ENCODE assay signal across 12 cellular contexts in genomic region chr9:120933310-120934044, GRCh38. TPM values are rescaled to one million over a fixed set of nuclear protein-coding genes. Genes with fewer than 3 reads are reported as not detected.
DNase-seq lines count a peak whose midpoint lies in the region; ATAC-seq, FAIRE-seq and TF ChIP-seq lines count a peak whose summit lies in the region.
"Had no signal": no experiment of that assay in that cellular context is flagged by ENCODE, and none has a peak within 500 bp of the region (broad histone marks: within the 10 kb centered on the region; RNA-seq: fewer than 3 reads in every experiment).

No MANE protein-coding gene starts in this region.

- SMC1A ChIA-PET in GM12878 (lab: Charles Lee; ENCODE audit: uncharacterized antibody, unreplicated experiment), result interaction anchor here (1.0 to 26.1 kb wide), 10 partner anchors 10 to 177 kb away, joined by 3 to 522 read pairs (median 12); partner anchors contain the start of gene TRAF1

- H3K9ac ChIP-seq in GM12878 (ENCODE audit: control insufficient read depth, insufficient read depth, low read length) (peak overlapping the region; percentile 31; the same call in 1 of the 2 replicates), HepG2 (ENCODE audit: insufficient read depth, low read depth, low read length) (no peak overlapping the region)

- H3K4me1 Mint-ChIP-seq in CD8-positive, alpha-beta memory T cell, result peaks cover 75 to 81% (median 75%) of the 10 kb centered on the region in 3 donors

- 47% methylated on average over 8 of the region's 8 CpGs for WGBS in GM12878 (ENCODE audit: insufficient coverage, insufficient replicate concordance, low lambda C conversion rate, missing lambda C conversion rate)
- 89 to 90% methylated on average over 8 of the region's 8 CpGs for WGBS in sigmoid colon, 2 donors
- WGBS in HepG2 (ENCODE audit: low lambda C conversion rate), result 78% methylated on average over 8 of the region's 8 CpGs

- TF ChIP-seq POLR2A in GM12878 (IDR thresholded peaks at IDR 0.05; ENCODE audit: low read depth, low read length) (no peak), sigmoid colon (IDR thresholded peaks at IDR 0.05) (no peak), HepG2 (IDR thresholded peaks at IDR 0.05; ENCODE audit: insufficient read depth in 1 of 2, low read depth in 2 of 2, low read length in 2 of 2) (no peak)

- H3K27ac Mint-ChIP-seq in CD8-positive, alpha-beta memory T cell, result peak overlapping the region; percentile 72 to 100 (median 98)

- H3K27ac ChIP-seq in CD8-positive, alpha-beta memory T cell (ENCODE audit: low read depth, low read length), result no peak overlapping the region
- H3K27ac ChIP-seq in HL-60 (replicated peaks) (peak overlapping the region; percentile 60; the same call in 1 of the 2 replicates), GM12878 (ENCODE audit: control insufficient read depth, insufficient read depth) (peak overlapping the region; percentile 96), sigmoid colon (peak overlapping the region; percentile 85 to 91 (median 88)), HepG2 (ENCODE audit: extremely low read length, insufficient read depth, low read length) (no peak overlapping the region)

- BruUV-seq in GM12878 (replicated peaks; lab: Mats Ljungman, UMichigan), result TSS peak; percentile 71
- BruUV-seq in HepG2 (replicated peaks; lab: Mats Ljungman, UMichigan), result no TSS peak

- TF ChIP-seq EP300 in GM12878 (IDR thresholded peaks at IDR 0.05; ENCODE audit: borderline replicate concordance in 1 of 2, control insufficient read depth in 1 of 2, low read depth in 2 of 2, low read length in 2 of 2), result peak; percentile 52 to 59; a peak in 2 of 4 replicates
- no peak for TF ChIP-seq EP300 in sigmoid colon (IDR thresholded peaks at IDR 0.05)
- TF ChIP-seq EP300 in HepG2 (IDR thresholded peaks at IDR 0.05; ENCODE audit: low read depth in 2 of 2, low read length in 2 of 2), result no peak
- no peak for TF ChIP-seq EP300 in HepG2 (CRISPR knock-in tag; IDR thresholded peaks at IDR 0.05; ENCODE audit: borderline replicate concordance)

- no peaks in the 10 kb centered on the region for H3K27me3 ChIP-seq in CD8-positive, alpha-beta memory T cell (ENCODE audit: insufficient read depth, low read length, poor library complexity, severe bottlenecking)
- H3K27me3 ChIP-seq in HL-60 (ENCODE audit: insufficient read depth, poor library complexity, severe bottlenecking) (no peaks in the 10 kb centered on the region), GM12878 (replicated peaks in 1 of 2; ENCODE audit: control insufficient read depth in 2 of 2, insufficient read depth in 2 of 2, low read length in 1 of 2) (no peaks in the 10 kb centered on the region), sigmoid colon (no peaks in the 10 kb centered on the region), HepG2 (ENCODE audit: control insufficient read depth in 1 of 2, insufficient read depth in 2 of 2, low read length in 2 of 2) (no peaks in the 10 kb centered on the region)

- POLR2A ChIA-PET in CD8-positive, alpha-beta memory T cell (lab: Charles Lee), result interaction anchor here (0.9 to 6.7 kb wide), 4 partner anchors 9 to 55 kb away, joined by 3 to 116 read pairs (median 4); no protein-coding TSS in a partner anchor
- POLR2A ChIA-PET in GM12878 (lab: Charles Lee), result interaction anchor here (0.9 to 18.1 kb wide), 10 partner anchors 11 to 142 kb away, joined by 3 to 383 read pairs (median 4); no protein-coding TSS in a partner anchor
- POLR2A ChIA-PET in HepG2 (lab: Yijun Ruan, JAX), result interaction anchor here (1.0 kb wide), 1 partner anchor 141 kb away, joined by 3 read pairs; the partner anchor contains the start of gene FBXW2

- no peaks in the 10 kb centered on the region for H3K36me3 ChIP-seq in CD8-positive, alpha-beta memory T cell (ENCODE audit: insufficient read depth, low read length)
- H3K36me3 ChIP-seq in GM12878 (ENCODE audit: control insufficient read depth in 2 of 2, insufficient read depth in 2 of 2, low read length in 1 of 2) (no peaks in the 10 kb centered on the region), sigmoid colon (no peaks in the 10 kb centered on the region), HepG2 (replicated peaks in 1 of 2; ENCODE audit: control insufficient read depth in 1 of 2, insufficient read depth in 2 of 2, low read length in 2 of 2) (no peaks in the 10 kb centered on the region)

- no peak overlapping the region for H3K4me3 ChIP-seq in CD8-positive, alpha-beta memory T cell (ENCODE audit: low read length)
- H3K4me3 ChIP-seq in HL-60 (replicated peaks; ENCODE audit: insufficient read depth, low read length) (no peak overlapping the region), GM12878 (peak overlapping the region; percentile 16; the same call in 1 of the 2 replicates), sigmoid colon (no peak overlapping the region), HepG2 (replicated peaks in 1 of 3; ENCODE audit: insufficient read depth in 1 of 3, low read depth in 2 of 3, low read length in 3 of 3) (no peak overlapping the region)
- H3K4me3 ChIP-seq: smooth muscle cell had no signal

- H3K4me2 ChIP-seq in GM12878 (ENCODE audit: control insufficient read depth, insufficient read depth), result peak overlapping the region; percentile 64; the same call in 1 of the 2 replicates
- no peak overlapping the region for H3K4me2 ChIP-seq in HepG2 (ENCODE audit: low read depth, low read length)

- H3K27me3 Mint-ChIP-seq in CD8-positive, alpha-beta memory T cell, result no peaks in the 10 kb centered on the region

- no peaks in the 10 kb centered on the region for H3K9me3 ChIP-seq in CD8-positive, alpha-beta memory T cell (ENCODE audit: low read length)
- H3K9me3 ChIP-seq in GM12878 (replicated peaks; ENCODE audit: control insufficient read depth, insufficient read depth, low read length) (no peaks in the 10 kb centered on the region), sigmoid colon (no peaks in the 10 kb centered on the region), HepG2 (ENCODE audit: low read length) (no peaks in the 10 kb centered on the region)

- in situ Hi-C loops in GM12878 (cut with MboI), result no loop called here
- in situ Hi-C loops in HepG2 (cut with HindIII; ENCODE audit: extremely low pct_ligation_motif_present, low pct_unique_long_range_greater_than_20kb), result no loop called here

- FAIRE-seq in GM12878 (lab: Jason Lieb, UNC), result no peak
- no peak for FAIRE-seq in HepG2 (lab: Jason Lieb, UNC)
- FAIRE-seq: islet of Langerhans had no signal

- CTCF ChIA-PET in CD8-positive, alpha-beta memory T cell (lab: Charles Lee), result interaction anchor here (0.8 to 20.8 kb wide), 5 partner anchors 11 to 61 kb away, joined by 3 to 363 read pairs (median 25); partner anchors contain the start of gene PHF19
- CTCF ChIA-PET in GM12878 (lab: Yijun Ruan, JAX), result interaction anchor here (1.4 to 11.9 kb wide), 11 partner anchors 9 to 178 kb away, joined by 3 to 110 read pairs (median 8); no protein-coding TSS in a partner anchor
- CTCF ChIA-PET in HepG2 (lab: Yijun Ruan, JAX; ENCODE audit: low intra/inter-chr PET ratio, low total read pairs), result interaction anchor here (1.3 kb wide), 1 partner anchor 178 kb away, joined by 3 read pairs; no protein-coding TSS in a partner anchor

- H3K79me2 ChIP-seq in GM12878 (ENCODE audit: control insufficient read depth, insufficient read depth, low read length) (peaks cover 28% of the 10 kb centered on the region), HepG2 (ENCODE audit: insufficient read depth, low read length) (no peaks in the 10 kb centered on the region)

- intact Hi-C loops in GM12878 (cut with micrococcal nuclease; ENCODE audit: unreplicated experiment) (loop anchor here (5.0 kb wide), 2 partner anchors 139 to 141 kb away; partner anchors contain the start of genes CNTRL and FBXW2), sigmoid colon (cut with DNase I) (loop anchor here (1.0 kb wide), 1 partner anchor 41 kb away; no protein-coding TSS in a partner anchor), HepG2 (cut with micrococcal nuclease; ENCODE audit: unreplicated experiment) (no loop called here)

- DNase-seq in CD8-positive, alpha-beta memory T cell, result no peak
- DNase-seq in HL-60 (ENCODE audit: low read depth in 1 of 2, low spot score in 1 of 2) (no peak), GM12878 (ENCODE audit: low read depth, low spot score) (peak; percentile 69), sigmoid colon (no peak), HepG2 (ENCODE audit: low spot score) (no peak), NCI-H2107 treated with DMSO at 0.1 percent for 48 hours (lab: John Stamatoyannopoulos, UW; ENCODE audit: unreplicated experiment) (no peak)
- DNase-seq: cerebellar nuclear complex, DMS53, PC-3 had no signal

- H2AFZ ChIP-seq in GM12878 (ENCODE audit: control insufficient read depth, low read depth, low read length) (peak overlapping the region; percentile 15; the same call in 1 of the 2 replicates), HepG2 (ENCODE audit: low read length) (no peak overlapping the region)

- peak overlapping the region in 1 of 7 donors; percentile 17 for H3K4me3 Mint-ChIP-seq in CD8-positive, alpha-beta memory T cell

- peaks cover 0 to under 1% (median 0%) of the 10 kb centered on the region in 3 donors for H3K36me3 Mint-ChIP-seq in CD8-positive, alpha-beta memory T cell

- TF ChIP-seq RAD21 in GM12878 (IDR thresholded peaks at IDR 0.05; ENCODE audit: insufficient read depth, low read depth, low read length) (no peak), HepG2 (CRISPR knock-in tag; IDR thresholded peaks at IDR 0.05) (no peak)

- TF ChIP-seq CTCF in HL-60 (IDR thresholded peaks at IDR 0.05; ENCODE audit: insufficient read depth, low read length) (no peak), GM12878 (IDR thresholded peaks at IDR 0.05 in 2 of 3, conservative IDR thresholded peaks at IDR 0.05 in 1 of 3; ENCODE audit: control insufficient read depth in 2 of 3, extremely low read depth in 1 of 3, insufficient read depth in 1 of 3, low read depth in 3 of 3, low read length in 3 of 3) (no peak), sigmoid colon (IDR thresholded peaks at IDR 0.05) (no peak), HepG2 (CRISPR knock-in tag; IDR thresholded peaks at IDR 0.05) (no peak)

- H4K20me1 ChIP-seq in GM12878 (ENCODE audit: control insufficient read depth, insufficient read depth) (no peaks in the 10 kb centered on the region), HepG2 (ENCODE audit: insufficient read depth, low read length) (no peaks in the 10 kb centered on the region)

- no peaks in the 10 kb centered on the region for H3K9me3 Mint-ChIP-seq in CD8-positive, alpha-beta memory T cell

- H3K4me1 ChIP-seq in CD8-positive, alpha-beta memory T cell (ENCODE audit: insufficient read depth, low read length), result peaks cover 87% of the 10 kb centered on the region
- H3K4me1 ChIP-seq in GM12878 (ENCODE audit: control insufficient read depth, insufficient read depth, low read length), result peaks cover 58% of the 10 kb centered on the region
- H3K4me1 ChIP-seq in sigmoid colon, result peaks cover 0 to 66% (median 47%) of the 10 kb centered on the region in 4 donors
- peaks cover 28% of the 10 kb centered on the region for H3K4me1 ChIP-seq in HepG2 (ENCODE audit: insufficient read depth, low read length)

- ATAC-seq in GM12878, result peak; percentile 8
- ATAC-seq in HepG2, result no peak
- ATAC-seq in activated CD4-positive, CD25-positive, alpha-beta regulatory T cell treated with anti-CD3 and anti-CD28 coated beads, Interleukin-2, amount 50 U/mL, for 24 hours, result no peak
- ATAC-seq: PC-3 had no signal

- RAD21 ChIA-PET in GM12878 (lab: Charles Lee; ENCODE audit: unreplicated experiment), result interaction anchor here (0.7 to 11.7 kb wide), 13 partner anchors 10 to 177 kb away, joined by 3 to 196 read pairs (median 8); partner anchors contain the start of gene TRAF1

RNA-seq across cellular contexts. Expression of gene TRAF1, which starts 6.9 kb away (rescaled TPM):
- total RNA-seq in CD8-positive, alpha-beta memory T cell, result 100 to 1,000 TPM; 316 to 322 TPM
- polyA plus RNA-seq in CD8-positive, alpha-beta memory T cell, result 12.1 TPM
- 317 and 349 TPM in 2 replicates for total RNA-seq in GM12878 (2013; cell fraction: nucleolus; rRNA removed)
- total RNA-seq in GM12878 (2014; rRNA removed) (144 and 153 TPM in 2 replicates), GM12878 (2014; rRNA removed; fragmentation: Illumina TruSeq; extraction: Trizol) (111 and 116 TPM in 2 replicates), GM12878 (2021) (163 and 164 TPM in 2 replicates), sigmoid colon (1 to 10 TPM; 4.4 to 8.0 (median 5.0) TPM), HepG2 (2016; rRNA removed; fragmentation: Illumina TruSeq; extraction: Trizol) (0.11 and 0.44 TPM in 2 replicates)
- polyA plus RNA-seq in GM12878 (2011; ENCODE audit: low read depth), result 44.2 TPM
- polyA plus RNA-seq in GM12878 (2011; rRNA removed) (106 and 147 TPM in 2 replicates), GM12878 (2014; fragmentation: Illumina TruSeq; extraction: Trizol) (82.8 and 140 TPM in 2 replicates), GM12878 (2014; fragmentation: Nextera tagmentation; extraction: Ambion mirVana) (10 to 100 TPM; 13.8 to 16.6 TPM), GM12878 (2014; rRNA removed) (153 and 156 TPM in 2 replicates), GM12878 (2016; fragmentation: Nextera tagmentation; extraction: Ambion mirVana) (10 to 100 TPM; 69.6 to 79.5 TPM), sigmoid colon (10 to 100 TPM in 1 of 3 donors, under 1 TPM in 2; 0.46 to 10.0 (median 0.60) TPM), HepG2 (2011; rRNA removed) (1.0 and 1.8 TPM in 2 replicates)
- polyA plus RNA-seq in GM12878 (2011; cell fraction: cytosol; rRNA removed), result 186 and 209 TPM in 2 replicates
- polyA plus RNA-seq in GM12878 (2011; cell fraction: nucleus; rRNA removed), result 205 and 241 TPM in 2 replicates
- 65.1 and 86.6 TPM in 2 replicates for polyA plus RNA-seq in GM12878 (2012)
- 194 and 283 TPM in 2 replicates for polyA minus RNA-seq in GM12878 (2011; rRNA and poly(A)+ RNA removed)
- polyA minus RNA-seq in GM12878 (2011; cell fraction: cytosol; rRNA and poly(A)+ RNA removed), result 61.2 and 66.6 TPM in 2 replicates
- 99.3 and 141 TPM in 2 replicates for polyA minus RNA-seq in GM12878 (2011; cell fraction: nucleus; rRNA and poly(A)+ RNA removed)
- total RNA-seq in HepG2 (2016; cell fraction: cytosol; rRNA removed; fragmentation: Illumina TruSeq; extraction: Trizol; ENCODE audit: low read depth), result 0.09 and 0.10 TPM in 2 replicates
- total RNA-seq in HepG2 (2016; cell fraction: insoluble cytoplasmic fraction; rRNA removed; fragmentation: Illumina TruSeq; extraction: Trizol), result 0.25 and 0.39 TPM in 2 replicates
- 0.09 and 0.21 TPM in 2 replicates for total RNA-seq in HepG2 (2016; cell fraction: membrane; rRNA removed; fragmentation: Illumina TruSeq; extraction: Trizol)
- 0.75 and 0.87 TPM in 2 replicates for total RNA-seq in HepG2 (2016; cell fraction: nucleus; rRNA removed; fragmentation: Illumina TruSeq; extraction: Trizol)
- polyA plus RNA-seq in HepG2 (2011; cell fraction: cytosol; rRNA removed), result 0.48 and 0.60 TPM in 2 replicates
- 5.5 and 7.6 TPM in 2 replicates for polyA plus RNA-seq in HepG2 (2011; cell fraction: nucleus; rRNA removed)
- 0.59 and 0.96 TPM in 2 replicates for polyA plus RNA-seq in HepG2 (2012)
- polyA plus RNA-seq in HepG2 (2016; cell fraction: cytosol; fragmentation: Illumina TruSeq; extraction: Trizol; ENCODE audit: low read depth), result 0.07 and 0.10 TPM in 2 replicates
- polyA plus RNA-seq in HepG2 (2016; cell fraction: insoluble cytoplasmic fraction; fragmentation: Illumina TruSeq; extraction: Trizol; ENCODE audit: low read depth), result 0.19 and 0.26 TPM in 2 replicates
- 0.09 and 0.19 TPM in 2 replicates for polyA plus RNA-seq in HepG2 (2016; cell fraction: membrane; fragmentation: Illumina TruSeq; extraction: Trizol; ENCODE audit: low read depth)
- polyA plus RNA-seq in HepG2 (2016; cell fraction: nucleus; fragmentation: Illumina TruSeq; extraction: Trizol; ENCODE audit: insufficient read depth, low read depth), result 2.2 TPM in 2 replicates
- 0.91 and 1.4 TPM in 2 replicates for polyA minus RNA-seq in HepG2 (2011; rRNA and poly(A)+ RNA removed; ENCODE audit: low replicate concordance)
- 0.09 and 0.20 TPM in 2 replicates for polyA minus RNA-seq in HepG2 (2011; cell fraction: cytosol; rRNA and poly(A)+ RNA removed)
- polyA minus RNA-seq in HepG2 (2011; cell fraction: nucleus; rRNA and poly(A)+ RNA removed), result 3.5 and 3.7 TPM in 2 replicates

RNA-seq across cellular contexts. Expression of gene PHF19, which starts 56.5 kb away (rescaled TPM):
- 100 to 1,000 TPM; 206 to 214 TPM for total RNA-seq in CD8-positive, alpha-beta memory T cell
- 8.3 TPM for polyA plus RNA-seq in CD8-positive, alpha-beta memory T cell
- total RNA-seq in GM12878 (2013; cell fraction: nucleolus; rRNA removed), result 127 and 130 TPM in 2 replicates
- 74.9 and 81.1 TPM in 2 replicates for total RNA-seq in GM12878 (2014; rRNA removed)
- 63.1 and 74.8 TPM in 2 replicates for total RNA-seq in GM12878 (2014; rRNA removed; fragmentation: Illumina TruSeq; extraction: Trizol)
- 116 and 133 TPM in 2 replicates for total RNA-seq in GM12878 (2021)
- polyA plus RNA-seq in GM12878 (2011; ENCODE audit: low read depth), result 38.7 TPM
- 45.5 and 71.1 TPM in 2 replicates for polyA plus RNA-seq in GM12878 (2011; rRNA removed)
- polyA plus RNA-seq in GM12878 (2011; cell fraction: cytosol; rRNA removed), result 118 and 119 TPM in 2 replicates
- 334 and 350 TPM in 2 replicates for polyA plus RNA-seq in GM12878 (2011; cell fraction: nucleus; rRNA removed)
- polyA plus RNA-seq in GM12878 (2012), result 63.6 and 78.6 TPM in 2 replicates
- 64.7 and 94.2 TPM in 2 replicates for polyA plus RNA-seq in GM12878 (2014; fragmentation: Illumina TruSeq; extraction: Trizol)
- 10 to 100 TPM; 26.0 to 50.2 TPM for polyA plus RNA-seq in GM12878 (2014; fragmentation: Nextera tagmentation; extraction: Ambion mirVana)
- 98.6 and 106 TPM in 2 replicates for polyA plus RNA-seq in GM12878 (2014; rRNA removed)
- polyA plus RNA-seq in GM12878 (2016; fragmentation: Nextera tagmentation; extraction: Ambion mirVana), result 100 to 1,000 TPM in 1 of 2 experiments, 10 to 100 TPM in 1; 97.9 to 113 TPM
- 85.9 and 103 TPM in 2 replicates for polyA minus RNA-seq in GM12878 (2011; rRNA and poly(A)+ RNA removed)
- 31.7 and 47.3 TPM in 2 replicates for polyA minus RNA-seq in GM12878 (2011; cell fraction: cytosol; rRNA and poly(A)+ RNA removed)
- 69.5 and 128 TPM in 2 replicates for polyA minus RNA-seq in GM12878 (2011; cell fraction: nucleus; rRNA and poly(A)+ RNA removed)
- 10 to 100 TPM; 22.5 to 32.7 (median 31.6) TPM for total RNA-seq in sigmoid colon
- polyA plus RNA-seq in sigmoid colon, result 10 to 100 TPM; 10.2 to 38.2 (median 10.6) TPM
- 38.9 and 41.3 TPM in 2 replicates for total RNA-seq in HepG2 (2016; rRNA removed; fragmentation: Illumina TruSeq; extraction: Trizol)
- total RNA-seq in HepG2 (2016; cell fraction: cytosol; rRNA removed; fragmentation: Illumina TruSeq; extraction: Trizol; ENCODE audit: low read depth), result 37.4 and 48.9 TPM in 2 replicates
- 37.1 and 41.5 TPM in 2 replicates for total RNA-seq in HepG2 (2016; cell fraction: insoluble cytoplasmic fraction; rRNA removed; fragmentation: Illumina TruSeq; extraction: Trizol)
- total RNA-seq in HepG2 (2016; cell fraction: membrane; rRNA removed; fragmentation: Illumina TruSeq; extraction: Trizol), result 43.2 and 56.9 TPM in 2 replicates
- total RNA-seq in HepG2 (2016; cell fraction: nucleus; rRNA removed; fragmentation: Illumina TruSeq; extraction: Trizol), result 34.7 and 40.7 TPM in 2 replicates
- polyA plus RNA-seq in HepG2 (2011; rRNA removed), result 25.5 and 29.7 TPM in 2 replicates
- polyA plus RNA-seq in HepG2 (2011; cell fraction: cytosol; rRNA removed), result 20.2 and 33.0 TPM in 2 replicates
- polyA plus RNA-seq in HepG2 (2011; cell fraction: nucleus; rRNA removed), result 61.0 and 76.3 TPM in 2 replicates
- polyA plus RNA-seq in HepG2 (2012), result 20.3 and 24.3 TPM in 2 replicates
- polyA plus RNA-seq in HepG2 (2016; cell fraction: cytosol; fragmentation: Illumina TruSeq; extraction: Trizol; ENCODE audit: low read depth), result 79.2 and 107 TPM in 2 replicates
- polyA plus RNA-seq in HepG2 (2016; cell fraction: insoluble cytoplasmic fraction; fragmentation: Illumina TruSeq; extraction: Trizol; ENCODE audit: low read depth), result 42.2 and 45.3 TPM in 2 replicates
- 66.8 and 74.2 TPM in 2 replicates for polyA plus RNA-seq in HepG2 (2016; cell fraction: membrane; fragmentation: Illumina TruSeq; extraction: Trizol; ENCODE audit: low read depth)
- 60.4 and 66.8 TPM in 2 replicates for polyA plus RNA-seq in HepG2 (2016; cell fraction: nucleus; fragmentation: Illumina TruSeq; extraction: Trizol; ENCODE audit: insufficient read depth, low read depth)
- 67.2 and 159 TPM in 2 replicates for polyA minus RNA-seq in HepG2 (2011; rRNA and poly(A)+ RNA removed; ENCODE audit: low replicate concordance)
- polyA minus RNA-seq in HepG2 (2011; cell fraction: cytosol; rRNA and poly(A)+ RNA removed), result 15.8 and 17.7 TPM in 2 replicates
- 34.7 and 42.2 TPM in 2 replicates for polyA minus RNA-seq in HepG2 (2011; cell fraction: nucleus; rRNA and poly(A)+ RNA removed)

Comparison
In these comparisons a context has a peak if more than half of its experiments do, and no peak if none do; other contexts are left out.
1. H3K27ac ChIP-seq: peak in HL-60 (single experiment), GM12878 (single experiment) and sigmoid colon (4 of 4); none in CD8-positive, alpha-beta memory T cell (single experiment) and HepG2 (single experiment).
2. RNA of gene TRAF1, which starts 6.9 kb away (total RNA-seq): 316 to 322 TPM in CD8-positive, alpha-beta memory T cell and 111 to 349 TPM in GM12878; 4.4 to 8.0 TPM in sigmoid colon and 0.09 to 0.87 TPM in HepG2; every median in the first group is over 10 times any median in the second.